Comparison of ENCODE assay signal across 8 cellular contexts in the genomic region with DNA sequence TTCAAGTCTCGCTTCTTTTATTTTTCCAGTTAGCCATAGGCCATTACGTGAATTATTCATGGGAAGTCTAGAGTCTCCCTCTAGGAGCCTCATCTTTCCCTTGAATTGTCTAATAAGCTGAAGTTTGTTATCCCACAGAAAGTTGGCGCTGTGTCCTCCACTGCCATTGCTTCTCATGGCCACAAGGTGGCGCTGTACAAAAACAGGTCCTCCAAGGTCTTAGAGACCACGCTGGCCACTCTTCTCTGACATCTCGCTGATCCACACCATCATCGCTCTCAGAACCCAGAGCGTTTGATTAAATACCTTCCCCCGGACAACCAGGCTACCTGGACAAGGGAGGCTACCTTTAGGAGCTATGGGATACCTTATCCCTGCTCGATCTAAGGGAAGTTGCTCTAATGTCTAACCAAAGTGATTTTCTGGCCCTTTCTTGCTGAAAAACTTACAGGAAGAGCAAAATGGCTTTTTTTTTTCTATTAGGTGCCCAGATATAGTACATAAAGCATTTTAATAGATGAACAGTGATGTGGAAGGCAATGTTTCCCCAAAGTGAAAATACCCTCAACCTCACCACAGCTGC.
A peak's percentile ranks its signal among the peaks of the same experiment; 100 is the strongest.
DNase-seq lines count a peak whose midpoint lies in the region; ATAC-seq and TF ChIP-seq lines count a peak whose summit lies in the region.

No MANE protein-coding gene starts in this region.

- H3K36me3 ChIP-seq in gastroesophageal sphincter = no peaks in the 10 kb centered on the region

- H3K4me1 ChIP-seq in gastroesophageal sphincter = no peaks in the 10 kb centered on the region

- no peak overlapping the region for H3K27ac ChIP-seq in gastroesophageal sphincter

- ATAC-seq in HG02798 (IDR thresholded peaks at IDR 0.05; ENCODE audit: poor library complexity, unreplicated experiment) (peak; percentile 60), gastroesophageal sphincter (no peak), HG03571 (IDR thresholded peaks at IDR 0.05; ENCODE audit: unreplicated experiment) (no peak), GM18870 (IDR thresholded peaks at IDR 0.05; ENCODE audit: unreplicated experiment) (no peak)
- ATAC-seq in activated CD8-positive, alpha-beta memory T cell treated with anti-CD3 and anti-CD28 coated beads, Interleukin-2, amount 10 ng/mL, durations not matched to agents 7 days and 5 days = peak; percentile 63

- peaks cover 11% of the 10 kb centered on the region for H3K27me3 Mint-ChIP-seq in activated CD8-positive, alpha-beta memory T cell treated with anti-CD3 and anti-CD28 coated beads, Interleukin-2, amount 10 ng/mL, durations not matched to agents 7 days and 5 days

- WGBS in gastroesophageal sphincter (ENCODE audit: low coverage in 1 of 2), 2 donors = 25 to 35% methylated on average over 4 to 9 of the region's 10 CpGs

- no peaks in the 10 kb centered on the region for H3K9me3 ChIP-seq in gastroesophageal sphincter

- TF ChIP-seq CTCF in gastroesophageal sphincter (IDR thresholded peaks at IDR 0.05) = peak; percentile 16 to 64 (median 33)

- no peak for TF ChIP-seq EP300 in gastroesophageal sphincter (IDR thresholded peaks at IDR 0.05)

- no peaks in the 10 kb centered on the region for H3K36me3 Mint-ChIP-seq in activated CD8-positive, alpha-beta memory T cell treated with anti-CD3 and anti-CD28 coated beads, Interleukin-2, amount 10 ng/mL, durations not matched to agents 7 days and 5 days

- H3K4me1 Mint-ChIP-seq in activated CD8-positive, alpha-beta memory T cell treated with anti-CD3 and anti-CD28 coated beads, Interleukin-2, amount 10 ng/mL, durations not matched to agents 7 days and 5 days = peaks cover 3% of the 10 kb centered on the region

- H3K27me3 ChIP-seq in gastroesophageal sphincter = peaks cover 44% of the 10 kb centered on the region

- no peak overlapping the region for H3K4me3 Mint-ChIP-seq in activated CD8-positive, alpha-beta memory T cell treated with anti-CD3 and anti-CD28 coated beads, Interleukin-2, amount 10 ng/mL, durations not matched to agents 7 days and 5 days

- no peak for TF ChIP-seq POLR2A in gastroesophageal sphincter (IDR thresholded peaks at IDR 0.05)

- no peak overlapping the region for H3K4me3 ChIP-seq in gastroesophageal sphincter

- DNase-seq in GDM1 (lab: John Stamatoyannopoulos, UW) (peak; percentile 18), NCI-H226 (peak; percentile 36), pons (ENCODE audit: low spot score) (peak; percentile 62)
- peak; percentile 63 for DNase-seq in activated CD8-positive, alpha-beta memory T cell treated with anti-CD3 and anti-CD28 coated beads, Interleukin-2, amount 10 ng/mL, durations not matched to agents 7 days and 5 days

- H3K27ac Mint-ChIP-seq in activated CD8-positive, alpha-beta memory T cell treated with anti-CD3 and anti-CD28 coated beads, Interleukin-2, amount 10 ng/mL, durations not matched to agents 7 days and 5 days = no peak overlapping the region

- CTCF ChIA-PET in activated CD8-positive, alpha-beta memory T cell treated with anti-CD3 and anti-CD28 coated beads, Interleukin-2, amount 10 ng/mL, durations not matched to agents 7 days and 5 days (lab: Charles Lee) = interaction anchor here (0.5 to 5.6 kb wide), 19 partner anchors 9 to 1501 kb away, joined by 3 to 48 read pairs (median 4); a partner anchor contains a TSS

- H3K9me3 Mint-ChIP-seq in activated CD8-positive, alpha-beta memory T cell treated with anti-CD3 and anti-CD28 coated beads, Interleukin-2, amount 10 ng/mL, durations not matched to agents 7 days and 5 days (ENCODE audit: low read depth) = no peaks in the 10 kb centered on the region

Comparison
In these comparisons a context has a peak if more than half of its experiments do, and no peak if none do; other contexts are left out.
1. ATAC-seq: peak in HG02798 (single experiment) and activated CD8-positive, alpha-beta memory T cell treated with anti-CD3 and anti-CD28 coated beads, Interleukin-2, amount 10 ng/mL, durations not matched to agents 7 days and 5 days (single experiment); none in gastroesophageal sphincter (single experiment), HG03571 (single experiment) and GM18870 (single experiment).
2. Peak in every context shown above with its lines, with median percentiles within 50 percentile points of each other: DNase-seq.